ENCODE assay signal across 8 cellular contexts in the genomic region with DNA sequence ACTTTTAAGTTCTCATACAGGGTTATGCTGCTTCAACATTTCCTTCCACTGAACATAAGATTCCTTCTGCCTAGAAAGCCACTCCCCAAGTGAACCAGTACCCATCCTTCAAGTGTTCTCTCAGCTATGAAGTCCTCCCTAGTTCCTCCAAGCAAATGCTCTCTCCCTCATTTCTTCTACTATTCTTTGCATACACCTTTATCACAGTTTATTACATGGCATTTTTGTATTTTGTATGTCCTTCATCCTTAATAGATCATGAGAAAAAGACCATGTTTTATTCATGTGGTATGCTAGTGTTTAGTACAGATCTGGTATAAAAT. TPM values are rescaled to one million over a fixed set of nuclear protein-coding genes. Genes with fewer than 3 reads are reported as not detected.
A peak's percentile ranks its signal among the peaks of the same experiment; 100 is the strongest.
DNase-seq lines count a peak whose midpoint lies in the region; ATAC-seq and TF ChIP-seq lines count a peak whose summit lies in the region.

No MANE protein-coding gene starts in this region.

- H3K4me3 ChIP-seq in Loucy (ENCODE audit: low read length, poor library complexity, severe bottlenecking) = peak overlapping the region; percentile 98
- peak overlapping the region in 2 of 4 donors; percentile 67 to 84 for H3K4me3 ChIP-seq in upper lobe of left lung

- no peak overlapping the region for H2AFZ ChIP-seq in Loucy (ENCODE audit: low read length)

- H4K20me1 ChIP-seq in Loucy (ENCODE audit: insufficient read depth, low read length, poor library complexity, severe bottlenecking) = peaks cover 59% of the 10 kb centered on the region

- peaks cover 22 to 51% of the 10 kb centered on the region in 2 donors for H3K4me1 Mint-ChIP-seq in effector memory CD8-positive, alpha-beta T cell (ENCODE audit: low read depth in 2 of 2)
- peaks cover 28% of the 10 kb centered on the region for H3K4me1 Mint-ChIP-seq in progenitor cell of endocrine pancreas (ENCODE audit: low read depth)

- H3K36me3 ChIP-seq in Loucy (ENCODE audit: insufficient read depth, low read length) (no peaks in the 10 kb centered on the region), upper lobe of left lung (no peaks in the 10 kb centered on the region)

- H3K9me3 ChIP-seq in Loucy (ENCODE audit: insufficient read depth, low read depth, low read length) (no peaks in the 10 kb centered on the region), upper lobe of left lung (no peaks in the 10 kb centered on the region)

- no peak for TF ChIP-seq EP300 in upper lobe of left lung (IDR thresholded peaks at IDR 0.05)

- in situ Hi-C loops in G401 (cut with HindIII; ENCODE audit: low sequenced_read_pairs) = no loop called here

- peaks cover 84% of the 10 kb centered on the region for H3K79me2 ChIP-seq in Loucy (ENCODE audit: insufficient read depth, low read length)

- peaks cover 31% of the 10 kb centered on the region for H3K36me3 Mint-ChIP-seq in effector memory CD8-positive, alpha-beta T cell (ENCODE audit: insufficient read depth)
- peaks cover 2% of the 10 kb centered on the region for H3K36me3 Mint-ChIP-seq in progenitor cell of endocrine pancreas (ENCODE audit: insufficient read depth)

- H3K4me1 ChIP-seq in Loucy (ENCODE audit: insufficient read depth, low read length, poor library complexity, severe bottlenecking) = peaks cover 61% of the 10 kb centered on the region
- H3K4me1 ChIP-seq in upper lobe of left lung = peaks cover 21 to 36% (median 32%) of the 10 kb centered on the region in 4 donors

- TF ChIP-seq POLR2A in upper lobe of left lung (IDR thresholded peaks at IDR 0.05) = no peak

- no peaks in the 10 kb centered on the region for H3K9me3 Mint-ChIP-seq in effector memory CD8-positive, alpha-beta T cell
- H3K9me3 Mint-ChIP-seq in progenitor cell of endocrine pancreas (ENCODE audit: low read depth) = no peaks in the 10 kb centered on the region

- no peaks in the 10 kb centered on the region for H3K9me2 ChIP-seq in Loucy (replicated peaks; ENCODE audit: low read depth, low read length)

- H3K27ac ChIP-seq in upper lobe of left lung = peak overlapping the region in 2 of 4 donors; percentile 97 to 99

- H3K27ac Mint-ChIP-seq in effector memory CD8-positive, alpha-beta T cell = peak overlapping the region in 1 of 2 donors; percentile 62
- no peak overlapping the region for H3K27ac Mint-ChIP-seq in progenitor cell of endocrine pancreas

- DNase-seq in G401 (ENCODE audit: low spot score) (peak; percentile 32), progenitor cell of endocrine pancreas (ENCODE audit: low spot score, unreplicated experiment) (no peak), upper lobe of left lung (no peak), putamen (ENCODE audit: low spot score) (no peak), SW 1271 (lab: John Stamatoyannopoulos, UW) (no peak)
- no peak for DNase-seq in effector memory CD8-positive, alpha-beta T cell

- TF ChIP-seq CTCF in Loucy (conservative IDR thresholded peaks at IDR 0.05; ENCODE audit: low read length) = no peak
- TF ChIP-seq CTCF in progenitor cell of endocrine pancreas (IDR thresholded peaks at IDR 0.05; ENCODE audit: unreplicated experiment) = no peak
- TF ChIP-seq CTCF in upper lobe of left lung (IDR thresholded peaks at IDR 0.05) = no peak

- peak overlapping the region; percentile 84 to 91 for H3K4me3 Mint-ChIP-seq in effector memory CD8-positive, alpha-beta T cell
- peak overlapping the region; percentile 32 for H3K4me3 Mint-ChIP-seq in progenitor cell of endocrine pancreas (ENCODE audit: low read depth)

- H3K27me3 ChIP-seq in Loucy (ENCODE audit: insufficient read depth, low read length, poor library complexity, severe bottlenecking) (peaks cover 6% of the 10 kb centered on the region), upper lobe of left lung (no peaks in the 10 kb centered on the region)

- H3K9ac ChIP-seq in Loucy (ENCODE audit: low read depth, low read length, poor library complexity, severe bottlenecking) = peak overlapping the region; percentile 96

- no peak for ATAC-seq in effector memory CD8-positive, alpha-beta T cell (replicated peaks)
- no peak for ATAC-seq in upper lobe of left lung (ENCODE audit: low FRiP score in 2 of 2)
- ATAC-seq in GM21526 (IDR thresholded peaks at IDR 0.05; ENCODE audit: low FRiP score, unreplicated experiment) = no peak

- H3F3A ChIP-seq in Loucy (ENCODE audit: low read depth) = no peaks in the 10 kb centered on the region

- H3K27me3 Mint-ChIP-seq in effector memory CD8-positive, alpha-beta T cell = no peaks in the 10 kb centered on the region
- no peaks in the 10 kb centered on the region for H3K27me3 Mint-ChIP-seq in progenitor cell of endocrine pancreas

- H3K4me2 ChIP-seq in Loucy (ENCODE audit: low read depth, low read length, poor library complexity, severe bottlenecking) = peak overlapping the region; percentile 94

RNA-seq across cellular contexts. Expression of a gene that starts 1.9 kb away (rescaled TPM):
- total RNA-seq in G401 (2014; rRNA removed; shearing (Covaris generic)) = 25.6 and 36.4 TPM in 2 replicates
- total RNA-seq in progenitor cell of endocrine pancreas (52.8 and 60.3 TPM in 2 replicates), upper lobe of left lung (10 to 100 TPM; 24.1 to 100.0 (median 71.7) TPM)
